Comparison of ENCODE assay signal across 1 cellular context in the genomic region with DNA sequence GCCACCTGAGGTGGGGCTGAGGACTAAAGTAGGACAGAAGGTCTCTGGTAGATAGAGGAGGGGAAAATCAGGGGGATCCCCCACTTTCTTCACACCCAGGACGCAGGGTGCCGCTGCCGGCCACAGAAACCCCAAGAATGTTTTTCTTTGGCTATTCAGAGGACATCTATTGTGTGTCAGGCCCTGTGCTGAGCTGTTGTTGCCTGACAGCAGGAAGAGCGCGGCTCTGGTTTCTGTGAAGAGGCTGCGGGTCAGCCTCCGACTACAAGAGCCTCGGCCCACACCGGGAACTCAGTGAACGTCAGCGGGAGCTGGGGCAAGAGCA.
TF ChIP-seq lines count a peak whose summit lies in the region.

No MANE protein-coding gene starts in this region.

TF ChIP-seq in K562, 482 proteins besides CTCF, POLR2A, EP300 and RAD21 (continued from another document and continues in another):
- TF ChIP-seq ZNF280A (IDR thresholded peaks at IDR 0.05; ENCODE audit: low read depth, partially characterized antibody) (no peak), ZNF24 (IDR thresholded peaks at IDR 0.05) (no peak), ZNF444 (CRISPR knock-in tag; IDR thresholded peaks at IDR 0.05) (no peak), NFIX (CRISPR knock-in tag; IDR thresholded peaks at IDR 0.05; ENCODE audit: low read depth) (no peak), GTF2A2 (tag; IDR thresholded peaks at IDR 0.05) (no peak), RBM15 (IDR thresholded peaks at IDR 0.05; ENCODE audit: insufficient read depth, low read length) (no peak), EHMT2 (IDR thresholded peaks at IDR 0.05) (no peak), ZNF79 (CRISPR knock-in tag; IDR thresholded peaks at IDR 0.05; ENCODE audit: low read depth) (no peak), XRCC4 (IDR thresholded peaks at IDR 0.05; ENCODE audit: extremely low read depth, insufficient read depth, insufficient read length) (no peak), ARID2 (IDR thresholded peaks at IDR 0.05) (no peak), ETS2 (tag; IDR thresholded peaks at IDR 0.05; ENCODE audit: borderline replicate concordance, poor library complexity, severe bottlenecking) (no peak), TCFL5 (CRISPR knock-in tag; conservative IDR thresholded peaks at IDR 0.05) (no peak), ZKSCAN8 (CRISPR knock-in tag; IDR thresholded peaks at IDR 0.05) (no peak), ZNF311 (CRISPR knock-in tag; IDR thresholded peaks at IDR 0.05) (no peak), SMARCA4 (IDR thresholded peaks at IDR 0.05) (no peak), NBN (IDR thresholded peaks at IDR 0.05; ENCODE audit: low read depth) (no peak), ZBTB7A (IDR thresholded peaks at IDR 0.05; ENCODE audit: borderline replicate concordance, control insufficient read depth, low read depth, low read length) (no peak), ZBTB8A (IDR thresholded peaks at IDR 0.05; ENCODE audit: partially characterized antibody) (no peak), STAT6 (CRISPR knock-in tag; IDR thresholded peaks at IDR 0.05) (no peak), ZNF780A (CRISPR knock-in tag; IDR thresholded peaks at IDR 0.05) (no peak), ZNF224 (CRISPR knock-in tag; IDR thresholded peaks at IDR 0.05) (no peak), NFE2 (IDR thresholded peaks at IDR 0.05; ENCODE audit: low read depth) (no peak), RB1 (IDR thresholded peaks at IDR 0.05; ENCODE audit: low read depth) (no peak), CEBPB (tag; IDR thresholded peaks at IDR 0.05) (no peak), PHF21A (IDR thresholded peaks at IDR 0.05; ENCODE audit: borderline replicate concordance, low read depth) (no peak), DPF2 (IDR thresholded peaks at IDR 0.05) (no peak), NFE2L1 (tag; IDR thresholded peaks at IDR 0.05; ENCODE audit: borderline replicate concordance, low read depth) (no peak), DMBX1 (CRISPR knock-in tag; IDR thresholded peaks at IDR 0.05; ENCODE audit: borderline replicate concordance) (no peak), CHD1 (IDR thresholded peaks at IDR 0.05; ENCODE audit: low read length) (peak; percentile 99), BRD9 (IDR thresholded peaks at IDR 0.05; ENCODE audit: low read depth, partially characterized antibody) (peak; percentile 15), U2AF1 (optimal IDR thresholded peaks at IDR 0.05; ENCODE audit: low read depth, low read length) (no peak), RBM25 (IDR thresholded peaks at IDR 0.05; ENCODE audit: low read depth, low read length, severe bottlenecking) (no peak), MYC (IDR thresholded peaks at IDR 0.05; ENCODE audit: low read depth, low read length) (no peak), MYC (CRISPR knock-in tag; IDR thresholded peaks at IDR 0.05; ENCODE audit: borderline replicate concordance, low read depth) (peak; percentile 71; the same call in 1 of the 2 replicates), HEY1 (CRISPR knock-in tag; IDR thresholded peaks at IDR 0.05; ENCODE audit: borderline replicate concordance) (0 out of 2 replicates have a peak, but pooled peaks have one; percentile 54), HMG20A (CRISPR knock-in tag; conservative IDR thresholded peaks at IDR 0.05) (no peak), SREBF2 (CRISPR knock-in tag; IDR thresholded peaks at IDR 0.05) (no peak), MCM3 (IDR thresholded peaks at IDR 0.05) (no peak), NUFIP1 (IDR thresholded peaks at IDR 0.05; ENCODE audit: partially characterized antibody) (no peak), SOX6 (IDR thresholded peaks at IDR 0.05) (no peak), CLOCK (CRISPR knock-in tag; IDR thresholded peaks at IDR 0.05; ENCODE audit: borderline replicate concordance) (no peak), HES1 (IDR thresholded peaks at IDR 0.05; ENCODE audit: low read depth) (no peak)
- TF ChIP-seq, protein P1, sequence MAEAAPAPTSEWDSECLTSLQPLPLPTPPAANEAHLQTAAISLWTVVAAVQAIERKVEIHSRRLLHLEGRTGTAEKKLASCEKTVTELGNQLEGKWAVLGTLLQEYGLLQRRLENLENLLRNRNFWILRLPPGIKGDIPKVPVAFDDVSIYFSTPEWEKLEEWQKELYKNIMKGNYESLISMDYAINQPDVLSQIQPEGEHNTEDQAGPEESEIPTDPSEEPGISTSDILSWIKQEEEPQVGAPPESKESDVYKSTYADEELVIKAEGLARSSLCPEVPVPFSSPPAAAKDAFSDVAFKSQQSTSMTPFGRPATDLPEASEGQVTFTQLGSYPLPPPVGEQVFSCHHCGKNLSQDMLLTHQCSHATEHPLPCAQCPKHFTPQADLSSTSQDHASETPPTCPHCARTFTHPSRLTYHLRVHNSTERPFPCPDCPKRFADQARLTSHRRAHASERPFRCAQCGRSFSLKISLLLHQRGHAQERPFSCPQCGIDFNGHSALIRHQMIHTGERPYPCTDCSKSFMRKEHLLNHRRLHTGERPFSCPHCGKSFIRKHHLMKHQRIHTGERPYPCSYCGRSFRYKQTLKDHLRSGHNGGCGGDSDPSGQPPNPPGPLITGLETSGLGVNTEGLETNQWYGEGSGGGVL (CRISPR knock-in tag; IDR thresholded peaks at IDR 0.05) = no peak
- TF ChIP-seq, protein P2, sequence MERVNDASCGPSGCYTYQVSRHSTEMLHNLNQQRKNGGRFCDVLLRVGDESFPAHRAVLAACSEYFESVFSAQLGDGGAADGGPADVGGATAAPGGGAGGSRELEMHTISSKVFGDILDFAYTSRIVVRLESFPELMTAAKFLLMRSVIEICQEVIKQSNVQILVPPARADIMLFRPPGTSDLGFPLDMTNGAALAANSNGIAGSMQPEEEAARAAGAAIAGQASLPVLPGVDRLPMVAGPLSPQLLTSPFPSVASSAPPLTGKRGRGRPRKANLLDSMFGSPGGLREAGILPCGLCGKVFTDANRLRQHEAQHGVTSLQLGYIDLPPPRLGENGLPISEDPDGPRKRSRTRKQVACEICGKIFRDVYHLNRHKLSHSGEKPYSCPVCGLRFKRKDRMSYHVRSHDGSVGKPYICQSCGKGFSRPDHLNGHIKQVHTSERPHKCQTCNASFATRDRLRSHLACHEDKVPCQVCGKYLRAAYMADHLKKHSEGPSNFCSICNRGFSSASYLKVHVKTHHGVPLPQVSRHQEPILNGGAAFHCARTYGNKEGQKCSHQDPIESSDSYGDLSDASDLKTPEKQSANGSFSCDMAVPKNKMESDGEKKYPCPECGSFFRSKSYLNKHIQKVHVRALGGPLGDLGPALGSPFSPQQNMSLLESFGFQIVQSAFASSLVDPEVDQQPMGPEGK (CRISPR knock-in tag; IDR thresholded peaks at IDR 0.05; ENCODE audit: borderline replicate concordance) = peak; percentile 72
- TF ChIP-seq, protein P3, sequence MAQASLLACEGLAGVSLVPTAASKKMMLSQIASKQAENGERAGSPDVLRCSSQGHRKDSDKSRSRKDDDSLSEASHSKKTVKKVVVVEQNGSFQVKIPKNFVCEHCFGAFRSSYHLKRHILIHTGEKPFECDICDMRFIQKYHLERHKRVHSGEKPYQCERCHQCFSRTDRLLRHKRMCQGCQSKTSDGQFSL (CRISPR knock-in tag; IDR thresholded peaks at IDR 0.05) = no peak
- TF ChIP-seq, protein P3 (tag; IDR thresholded peaks at IDR 0.05) = peak; percentile 0 to 38; a peak in 2 of 4 replicates
- TF ChIP-seq, protein P4, sequence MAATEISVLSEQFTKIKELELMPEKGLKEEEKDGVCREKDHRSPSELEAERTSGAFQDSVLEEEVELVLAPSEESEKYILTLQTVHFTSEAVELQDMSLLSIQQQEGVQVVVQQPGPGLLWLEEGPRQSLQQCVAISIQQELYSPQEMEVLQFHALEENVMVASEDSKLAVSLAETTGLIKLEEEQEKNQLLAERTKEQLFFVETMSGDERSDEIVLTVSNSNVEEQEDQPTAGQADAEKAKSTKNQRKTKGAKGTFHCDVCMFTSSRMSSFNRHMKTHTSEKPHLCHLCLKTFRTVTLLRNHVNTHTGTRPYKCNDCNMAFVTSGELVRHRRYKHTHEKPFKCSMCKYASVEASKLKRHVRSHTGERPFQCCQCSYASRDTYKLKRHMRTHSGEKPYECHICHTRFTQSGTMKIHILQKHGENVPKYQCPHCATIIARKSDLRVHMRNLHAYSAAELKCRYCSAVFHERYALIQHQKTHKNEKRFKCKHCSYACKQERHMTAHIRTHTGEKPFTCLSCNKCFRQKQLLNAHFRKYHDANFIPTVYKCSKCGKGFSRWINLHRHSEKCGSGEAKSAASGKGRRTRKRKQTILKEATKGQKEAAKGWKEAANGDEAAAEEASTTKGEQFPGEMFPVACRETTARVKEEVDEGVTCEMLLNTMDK (IDR thresholded peaks at IDR 0.05; ENCODE audit: borderline replicate concordance, insufficient read depth, low read depth, low read length, poor library complexity, severe bottlenecking) = no peak
- TF ChIP-seq, protein P5, sequence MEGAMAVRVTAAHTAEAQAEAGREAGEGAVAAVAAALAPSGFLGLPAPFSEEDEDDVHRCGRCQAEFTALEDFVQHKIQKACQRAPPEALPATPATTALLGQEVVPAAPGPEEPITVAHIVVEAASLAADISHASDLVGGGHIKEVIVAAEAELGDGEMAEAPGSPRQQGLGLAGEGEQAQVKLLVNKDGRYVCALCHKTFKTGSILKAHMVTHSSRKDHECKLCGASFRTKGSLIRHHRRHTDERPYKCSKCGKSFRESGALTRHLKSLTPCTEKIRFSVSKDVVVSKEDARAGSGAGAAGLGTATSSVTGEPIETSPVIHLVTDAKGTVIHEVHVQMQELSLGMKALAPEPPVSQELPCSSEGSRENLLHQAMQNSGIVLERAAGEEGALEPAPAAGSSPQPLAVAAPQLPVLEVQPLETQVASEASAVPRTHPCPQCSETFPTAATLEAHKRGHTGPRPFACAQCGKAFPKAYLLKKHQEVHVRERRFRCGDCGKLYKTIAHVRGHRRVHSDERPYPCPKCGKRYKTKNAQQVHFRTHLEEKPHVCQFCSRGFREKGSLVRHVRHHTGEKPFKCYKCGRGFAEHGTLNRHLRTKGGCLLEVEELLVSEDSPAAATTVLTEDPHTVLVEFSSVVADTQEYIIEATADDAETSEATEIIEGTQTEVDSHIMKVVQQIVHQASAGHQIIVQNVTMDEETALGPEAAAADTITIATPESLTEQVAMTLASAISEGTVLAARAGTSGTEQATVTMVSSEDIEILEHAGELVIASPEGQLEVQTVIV (CRISPR knock-in tag; IDR thresholded peaks at IDR 0.05; ENCODE audit: borderline replicate concordance) = no peak
- TF ChIP-seq, protein P6, sequence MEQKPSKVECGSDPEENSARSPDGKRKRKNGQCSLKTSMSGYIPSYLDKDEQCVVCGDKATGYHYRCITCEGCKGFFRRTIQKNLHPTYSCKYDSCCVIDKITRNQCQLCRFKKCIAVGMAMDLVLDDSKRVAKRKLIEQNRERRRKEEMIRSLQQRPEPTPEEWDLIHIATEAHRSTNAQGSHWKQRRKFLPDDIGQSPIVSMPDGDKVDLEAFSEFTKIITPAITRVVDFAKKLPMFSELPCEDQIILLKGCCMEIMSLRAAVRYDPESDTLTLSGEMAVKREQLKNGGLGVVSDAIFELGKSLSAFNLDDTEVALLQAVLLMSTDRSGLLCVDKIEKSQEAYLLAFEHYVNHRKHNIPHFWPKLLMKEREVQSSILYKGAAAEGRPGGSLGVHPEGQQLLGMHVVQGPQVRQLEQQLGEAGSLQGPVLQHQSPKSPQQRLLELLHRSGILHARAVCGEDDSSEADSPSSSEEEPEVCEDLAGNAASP (IDR thresholded peaks at IDR 0.05) = no peak
